19 cellular contexts compared by ENCODE assay signal in the genomic region with DNA sequence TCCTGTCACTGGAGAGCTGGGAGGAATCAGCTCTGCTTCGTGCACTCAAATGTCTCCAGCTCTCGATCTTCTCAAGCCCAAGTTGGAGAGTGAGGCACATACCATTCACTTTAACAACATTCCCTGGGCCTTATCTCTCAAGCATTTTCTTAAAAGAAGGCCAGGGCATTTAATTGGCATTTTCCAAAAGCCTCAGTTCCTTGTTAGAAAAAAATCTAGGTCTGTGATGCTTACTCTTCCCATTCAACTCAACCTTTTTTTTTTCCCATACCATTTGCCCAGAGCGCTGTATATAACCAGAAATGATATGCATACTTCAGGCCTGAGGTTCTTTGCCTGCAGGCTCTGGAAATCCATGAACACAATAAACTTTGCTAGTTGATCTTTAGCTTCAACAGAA. TPM values are rescaled to one million over a fixed set of nuclear protein-coding genes. Genes with fewer than 3 reads are reported as not detected.
"Had no signal": no experiment of that assay in that cellular context is flagged by ENCODE, and none has a peak within 500 bp of the region (broad histone marks: within the 10 kb centered on the region; RNA-seq: fewer than 3 reads in every experiment).

No MANE protein-coding gene starts in this region.

- H3K27ac ChIP-seq: HL-60, PC-9, Peyer's patch, SJCRH30 had no signal

- H3K27me3 ChIP-seq: Peyer's patch, SJCRH30 had no signal

- H3K4me2 ChIP-seq: PC-9 had no signal

- DNase-seq: NCI-H1092, NCI-H1105 treated with DMSO at 0.1 percent for 48 hours, NCI-H1417 treated with DMSO at 0.1 percent for 48 hours, NCI-H146, NCI-H1694 treated with DMSO at 0.1 percent for 48 hours, NCI-H1930, NCI-H2081, NCI-H2107, NCI-H2227 treated with DMSO at 0.1 percent for 48 hours, NCI-H524, NCI-H526 treated with DMSO at 0.1 percent for 48 hours, NCI-H748 treated with DMSO at 0.1 percent for 48 hours, OCI-M1, PC-9, Peyer's patch, SHP77 treated with DMSO at 0.1 percent for 48 hours, SJCRH30 had no signal

- H2AFZ ChIP-seq: PC-9 had no signal

- H3K9me3 ChIP-seq: Peyer's patch, SJCRH30 had no signal

- H3K4me3 ChIP-seq: PC-9, Peyer's patch, SJCRH30 had no signal

- H3K36me3 ChIP-seq: Peyer's patch, SJCRH30 had no signal

RNA-seq across cellular contexts. Expression of gene QPCT, which starts 10.1 kb away (rescaled TPM):
- total RNA-seq: MCF 10A had no signal
